22 cellular contexts compared by ENCODE assay signal in the genomic region with DNA sequence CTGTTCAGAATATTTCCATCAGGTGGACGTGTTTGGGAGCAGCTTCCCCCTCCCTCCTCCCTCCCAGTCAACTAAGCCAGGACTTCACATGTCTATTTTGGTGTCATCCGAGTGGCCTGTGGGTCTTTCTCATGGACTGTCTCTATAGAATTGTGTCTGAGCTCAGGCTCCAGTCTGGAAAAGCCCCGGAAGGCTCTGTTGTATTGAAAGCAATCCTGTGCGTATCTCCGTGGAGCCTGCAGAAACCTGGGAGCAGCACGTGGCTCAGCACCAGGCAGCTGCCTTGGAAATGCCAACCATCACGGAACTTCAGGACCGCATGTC. TPM values are rescaled to one million over a fixed set of nuclear protein-coding genes. Genes with fewer than 3 reads are reported as not detected.
DNase-seq lines count a peak whose midpoint lies in the region; ATAC-seq and TF ChIP-seq lines count a peak whose summit lies in the region.
"Had no signal": no experiment of that assay in that cellular context is flagged by ENCODE, and none has a peak within 500 bp of the region (broad histone marks: within the 10 kb centered on the region; RNA-seq: fewer than 3 reads in every experiment).

No MANE protein-coding gene starts in this region.

- no peaks in the 10 kb centered on the region for H3K27me3 ChIP-seq in neuron (ENCODE audit: insufficient read depth, low read length)
- H3K27me3 ChIP-seq: SJSA1 had no signal

- intact Hi-C loops in natural killer cell (cut with micrococcal nuclease), result no loop called here
- intact Hi-C loops in left ventricle myocardium superior (cut with micrococcal nuclease), result no loop called here

- H3K36me3 Mint-ChIP-seq in natural killer cell treated with Interleukin-12 subunit alpha and Interleukin-12 subunit beta and Interleukin-15 and Interleukin-18, amount 100 ng/mL, for 72 hours, result no peaks in the 10 kb centered on the region
- no peaks in the 10 kb centered on the region for H3K36me3 Mint-ChIP-seq in natural killer cell
- H3K36me3 Mint-ChIP-seq in chondrocyte (ENCODE audit: low read depth), result no peaks in the 10 kb centered on the region
- H3K36me3 Mint-ChIP-seq: activated naive CD8-positive, alpha-beta T cell; mesothelial cell of epicardium had no signal

- H3K27me3 Mint-ChIP-seq in natural killer cell treated with Interleukin-12 subunit alpha and Interleukin-12 subunit beta and Interleukin-15 and Interleukin-18, amount 100 ng/mL, for 72 hours, result no peaks in the 10 kb centered on the region
- no peaks in the 10 kb centered on the region for H3K27me3 Mint-ChIP-seq in natural killer cell (ENCODE audit: low read depth in 2 of 2)
- H3K27me3 Mint-ChIP-seq in chondrocyte (ENCODE audit: low read depth), result no peaks in the 10 kb centered on the region
- H3K27me3 Mint-ChIP-seq: activated naive CD8-positive, alpha-beta T cell; effector memory CD8-positive, alpha-beta T cell; stimulated activated naive CD8-positive, alpha-beta T cell treated with anti-CD3 and anti-CD28 coated beads, Interleukin-15, amount 100 ng/mL, for 72 hours had no signal

- peaks cover 20% of the 10 kb centered on the region for H3K4me1 ChIP-seq in neuron (ENCODE audit: insufficient read depth, low read length)

- no peak overlapping the region for H3K27ac ChIP-seq in coronary artery
- H3K27ac ChIP-seq: SJSA1 had no signal

- peak overlapping the region; percentile 66 to 84 for H3K27ac Mint-ChIP-seq in natural killer cell treated with Interleukin-12 subunit alpha and Interleukin-12 subunit beta and Interleukin-15 and Interleukin-18, amount 100 ng/mL, for 72 hours
- no peak overlapping the region for H3K27ac Mint-ChIP-seq in natural killer cell
- no peak overlapping the region for H3K27ac Mint-ChIP-seq in chondrocyte (ENCODE audit: unreplicated experiment)
- H3K27ac Mint-ChIP-seq: activated naive CD8-positive, alpha-beta T cell; activated T-helper 1 cell treated with anti-CD3 and anti-CD28 coated beads, Interleukin-12 subunit alpha, Interleukin-12 subunit beta, Interleukin-2, Interleukin-4 antibody, amounts not matched to agents 30 ng/mL and 10 ng/mL and 1 ng/mL, durations not matched to agents 14 hours and 24 hours and 36 hours; effector memory CD8-positive, alpha-beta T cell; HFFc6; mesothelial cell of epicardium; stimulated activated naive CD8-positive, alpha-beta T cell treated with anti-CD3 and anti-CD28 coated beads, Interleukin-15, amount 100 ng/mL, for 72 hours had no signal

- H2AFZ ChIP-seq in neuron (ENCODE audit: low read depth, low read length), result peak overlapping the region; percentile 29

- peaks cover 67 to 69% of the 10 kb centered on the region in 2 donors for H3K4me1 Mint-ChIP-seq in natural killer cell treated with Interleukin-12 subunit alpha and Interleukin-12 subunit beta and Interleukin-15 and Interleukin-18, amount 100 ng/mL, for 72 hours (ENCODE audit: low read depth in 2 of 2)
- H3K4me1 Mint-ChIP-seq in natural killer cell, result peaks cover 63 to 71% of the 10 kb centered on the region in 2 donors
- peaks cover 6% of the 10 kb centered on the region for H3K4me1 Mint-ChIP-seq in chondrocyte (ENCODE audit: low read depth)

- H3K9me3 ChIP-seq in neuron (ENCODE audit: low read length), result no peaks in the 10 kb centered on the region
- H3K9me3 ChIP-seq: SJSA1 had no signal

- DNase-seq in natural killer cell treated with Interleukin-12 subunit alpha and Interleukin-12 subunit beta and Interleukin-15 and Interleukin-18, amount 100 ng/mL, for 72 hours (ENCODE audit: low spot score), result no peak
- DNase-seq in natural killer cell, result no peak
- DNase-seq in left ventricle myocardium superior, result no peak
- DNase-seq in chondrocyte (ENCODE audit: low spot score), result no peak
- no peak for DNase-seq in islet precursor cell
- no peak for DNase-seq in coronary artery (ENCODE audit: low spot score)
- DNase-seq: activated CD4-positive, alpha-beta T cell treated with anti-CD3 and anti-CD28 coated beads for 4 hours; COR-L47; DND-41; effector memory CD8-positive, alpha-beta T cell; HFFc6; Kasumi-1; NCI-H187 treated with DMSO at 0.1 percent for 48 hours; NCI-H446; stimulated activated naive CD8-positive, alpha-beta T cell treated with anti-CD3 and anti-CD28 coated beads, Interleukin-15, amount 100 ng/mL, for 72 hours had no signal

- TF ChIP-seq CTCF in natural killer cell (IDR thresholded peaks at IDR 0.05), result no peak
- TF ChIP-seq CTCF in chondrocyte (IDR thresholded peaks at IDR 0.05), result no peak
- no peak for TF ChIP-seq CTCF in coronary artery (IDR thresholded peaks at IDR 0.05)

- no peak overlapping the region for H3K4me3 ChIP-seq in neuron (ENCODE audit: low read length)
- no peak overlapping the region for H3K4me3 ChIP-seq in coronary artery
- H3K4me3 ChIP-seq: SJSA1 had no signal

- ATAC-seq in natural killer cell treated with Interleukin-12 subunit alpha and Interleukin-12 subunit beta and Interleukin-15 and Interleukin-18, amount 100 ng/mL, for 72 hours, result no peak
- ATAC-seq in natural killer cell (no peak), left ventricle myocardium superior (peak; percentile 77), HG02938 (IDR thresholded peaks at IDR 0.05; ENCODE audit: unreplicated experiment) (no peak)
- ATAC-seq: effector memory CD8-positive, alpha-beta T cell; Panc1; stimulated activated naive CD8-positive, alpha-beta T cell treated with anti-CD3 and anti-CD28 coated beads, Interleukin-15, amount 100 ng/mL, for 72 hours had no signal

- no peaks in the 10 kb centered on the region for H3K36me3 ChIP-seq in neuron (ENCODE audit: insufficient read depth, low read length)
- H3K36me3 ChIP-seq: SJSA1 had no signal

- H3K4me3 Mint-ChIP-seq in natural killer cell treated with Interleukin-12 subunit alpha and Interleukin-12 subunit beta and Interleukin-15 and Interleukin-18, amount 100 ng/mL, for 72 hours, result no peak overlapping the region
- H3K4me3 Mint-ChIP-seq in natural killer cell (no peak overlapping the region), chondrocyte (ENCODE audit: unreplicated experiment) (no peak overlapping the region)
- H3K4me3 Mint-ChIP-seq: activated naive CD8-positive, alpha-beta T cell; activated T-helper 1 cell treated with anti-CD3 and anti-CD28 coated beads, Interleukin-12 subunit alpha, Interleukin-12 subunit beta, Interleukin-2, Interleukin-4 antibody, amounts not matched to agents 30 ng/mL and 10 ng/mL and 1 ng/mL, durations not matched to agents 14 hours and 24 hours and 36 hours; effector memory CD8-positive, alpha-beta T cell; HFFc6; mesothelial cell of epicardium; stimulated activated naive CD8-positive, alpha-beta T cell treated with anti-CD3 and anti-CD28 coated beads, Interleukin-15, amount 100 ng/mL, for 72 hours had no signal

- no peaks in the 10 kb centered on the region for H3K9me3 Mint-ChIP-seq in natural killer cell treated with Interleukin-12 subunit alpha and Interleukin-12 subunit beta and Interleukin-15 and Interleukin-18, amount 100 ng/mL, for 72 hours
- H3K9me3 Mint-ChIP-seq in natural killer cell (no peaks in the 10 kb centered on the region), chondrocyte (ENCODE audit: low read depth) (no peaks in the 10 kb centered on the region)
- H3K9me3 Mint-ChIP-seq: activated T-helper 1 cell treated with anti-CD3 and anti-CD28 coated beads, Interleukin-12 subunit alpha, Interleukin-12 subunit beta, Interleukin-2, Interleukin-4 antibody, amounts not matched to agents 30 ng/mL and 10 ng/mL and 1 ng/mL, durations not matched to agents 14 hours and 24 hours and 36 hours; effector memory CD8-positive, alpha-beta T cell; HFFc6; mesothelial cell of epicardium; stimulated activated naive CD8-positive, alpha-beta T cell treated with anti-CD3 and anti-CD28 coated beads, Interleukin-15, amount 100 ng/mL, for 72 hours had no signal

RNA-seq across cellular contexts. Expression of a gene that starts 25.2 kb away (rescaled TPM):
- total RNA-seq in natural killer cell treated with Interleukin-12 subunit alpha and Interleukin-12 subunit beta and Interleukin-15 and Interleukin-18, amount 100 ng/mL, for 72 hours, result 10 to 100 TPM in 1 of 2 donors, 1 to 10 TPM in 1; 7.8 to 31.8 TPM
- 10 to 100 TPM; 37.7 to 60.7 (median 55.8) TPM for total RNA-seq in natural killer cell
- 0.99 TPM for total RNA-seq in left ventricle myocardium superior
- 4.2 to 5.6 TPM (median 4.4 TPM) in 3 replicates for total RNA-seq in chondrocyte

Comparison
In these comparisons a context has a peak if more than half of its experiments do, and no peak if none do; other contexts are left out.
1. H3K27ac Mint-ChIP-seq: peak in natural killer cell treated with Interleukin-12 subunit alpha and Interleukin-12 subunit beta and Interleukin-15 and Interleukin-18, amount 100 ng/mL, for 72 hours (2 of 2); none in natural killer cell (0 of 2) and chondrocyte (single experiment).